In the genomic region with DNA sequence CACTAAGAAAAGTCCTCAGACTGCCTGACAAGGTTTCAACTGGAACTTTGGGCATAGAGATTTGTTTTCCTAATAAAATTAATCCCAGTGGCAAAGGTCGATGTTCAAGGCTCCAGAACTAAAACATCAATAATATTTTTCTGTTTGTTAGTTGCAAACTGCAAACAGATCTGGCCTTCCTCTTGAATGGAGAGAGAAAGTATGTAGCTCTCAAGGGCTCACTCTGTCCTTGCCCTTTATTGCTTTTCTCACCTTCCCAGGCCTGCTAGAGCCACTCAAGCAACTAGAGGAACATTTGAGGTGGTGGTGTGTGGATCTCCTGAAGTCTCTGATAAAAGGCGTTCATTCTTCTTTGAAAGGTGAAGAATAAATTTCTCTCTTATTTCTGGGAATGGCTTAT, we compare ENCODE assay signal across 22 cellular contexts. TPM values are rescaled to one million over a fixed set of nuclear protein-coding genes. Genes with fewer than 3 reads are reported as not detected.
DNase-seq lines count a peak whose midpoint lies in the region; ATAC-seq, FAIRE-seq and TF ChIP-seq lines count a peak whose summit lies in the region.
"Had no signal": no experiment of that assay in that cellular context is flagged by ENCODE, and none has a peak within 500 bp of the region (broad histone marks: within the 10 kb centered on the region; RNA-seq: fewer than 3 reads in every experiment).

No MANE protein-coding gene starts in this region.

- H3K9me3 ChIP-seq in PC-9 (ENCODE audit: insufficient read depth, low read depth) = no peaks in the 10 kb centered on the region
- no peaks in the 10 kb centered on the region for H3K9me3 ChIP-seq in HepG2 (ENCODE audit: low read length)
- no peaks in the 10 kb centered on the region for H3K9me3 ChIP-seq in mesenchymal stem cell (ENCODE audit: control insufficient read depth, low read length)
- H3K9me3 ChIP-seq in stomach = no peaks in the 10 kb centered on the region
- no peaks in the 10 kb centered on the region for H3K9me3 ChIP-seq in T-helper 17 cell (ENCODE audit: control insufficient read depth, low read length, poor library complexity, severe bottlenecking)

- H3K4ac ChIP-seq in mesenchymal stem cell (ENCODE audit: low read depth in 1 of 2, low read length in 2 of 2) = no peak overlapping the region

- no peaks in the 10 kb centered on the region for H3K79me2 ChIP-seq in PC-9 (ENCODE audit: low read depth)
- H3K79me2 ChIP-seq in HepG2 (ENCODE audit: insufficient read depth, low read length) = peaks cover 44% of the 10 kb centered on the region

- H2AFZ ChIP-seq in PC-9 (0 out of 2 replicates have a peak overlapping the region, but pooled peaks have one; percentile 48), HepG2 (ENCODE audit: low read length) (no peak overlapping the region), mesenchymal stem cell (ENCODE audit: low read depth, low read length) (no peak overlapping the region)
- H2AFZ ChIP-seq: GM23338 had no signal

- in situ Hi-C loops in HepG2 (cut with HindIII; ENCODE audit: extremely low pct_ligation_motif_present, low pct_unique_long_range_greater_than_20kb) = no loop called here

- H4K8ac ChIP-seq in mesenchymal stem cell (ENCODE audit: low read length) = no peak overlapping the region

- no peaks in the 10 kb centered on the region for H3K9me2 ChIP-seq in PC-9 (ENCODE audit: insufficient read depth)

- no peaks in the 10 kb centered on the region for H3K79me1 ChIP-seq in mesenchymal stem cell (replicated peaks; ENCODE audit: low read length, poor library complexity, severe bottlenecking)

- H4K91ac ChIP-seq in mesenchymal stem cell (ENCODE audit: low read length) = no peak overlapping the region

- CTCF ChIA-PET in PC-9 (lab: Charles Lee) (no interaction called here), HepG2 (lab: Yijun Ruan, JAX; ENCODE audit: low intra/inter-chr PET ratio, low total read pairs) (no interaction called here)

- TF ChIP-seq CTCF in PC-9 (conservative IDR thresholded peaks at IDR 0.05) (no peak), HepG2 (CRISPR knock-in tag; IDR thresholded peaks at IDR 0.05) (no peak), stomach (IDR thresholded peaks at IDR 0.05) (no peak)

- intact Hi-C loops in PC-9 (cut with micrococcal nuclease; ENCODE audit: unreplicated experiment) (no loop called here), HepG2 (cut with micrococcal nuclease; ENCODE audit: unreplicated experiment) (no loop called here), stomach (cut with DNase I; ENCODE audit: low total_unique reads) (no loop called here)

- H4K20me1 ChIP-seq in PC-9 (ENCODE audit: insufficient read depth) (no peaks in the 10 kb centered on the region), HepG2 (ENCODE audit: insufficient read depth, low read length) (no peaks in the 10 kb centered on the region; the same call in 1 of the 2 replicates)

- WGBS in HepG2 (ENCODE audit: low lambda C conversion rate) = 71% methylated on average over 2 of the region's 2 CpGs
- 75% methylated on average over 1 of the region's 2 CpGs for WGBS in mesenchymal stem cell
- 77 to 90% (median 84%) methylated on average over 2 of the region's 2 CpGs for WGBS in stomach, 5 donors

- H3K4me2 ChIP-seq in PC-9 (no peak overlapping the region), HepG2 (ENCODE audit: low read depth, low read length) (0 out of 2 replicates have a peak overlapping the region, but pooled peaks have one; percentile 4), mesenchymal stem cell (ENCODE audit: low read length, poor library complexity, severe bottlenecking) (no peak overlapping the region)
- H3K4me2 ChIP-seq: GM23338 had no signal

- H3K27me3 ChIP-seq in PC-9 (ENCODE audit: insufficient read depth, low read depth) = no peaks in the 10 kb centered on the region
- H3K27me3 ChIP-seq in HepG2 (ENCODE audit: control insufficient read depth in 1 of 2, insufficient read depth in 2 of 2, low read length in 2 of 2) = no peaks in the 10 kb centered on the region
- no peaks in the 10 kb centered on the region for H3K27me3 ChIP-seq in mesenchymal stem cell (ENCODE audit: control insufficient read depth in 1 of 2, insufficient read depth in 1 of 2, low read length in 2 of 2)
- H3K27me3 ChIP-seq in stomach = no peaks in the 10 kb centered on the region

- FAIRE-seq in HepG2 (lab: Jason Lieb, UNC) = no peak
- FAIRE-seq: GM12891, GM18507 had no signal

- no peak overlapping the region for H2BK15ac ChIP-seq in mesenchymal stem cell (ENCODE audit: low read depth, poor library complexity, severe bottlenecking)

- TF ChIP-seq EP300 in HepG2 (IDR thresholded peaks at IDR 0.05; ENCODE audit: low read depth in 2 of 2, low read length in 2 of 2) (no peak), HepG2 (CRISPR knock-in tag; IDR thresholded peaks at IDR 0.05; ENCODE audit: borderline replicate concordance) (no peak), stomach (IDR thresholded peaks at IDR 0.05) (no peak)

- no peak overlapping the region for H2BK120ac ChIP-seq in mesenchymal stem cell (ENCODE audit: low read depth, low read length)

- TF ChIP-seq RAD21 in HepG2 (CRISPR knock-in tag; IDR thresholded peaks at IDR 0.05) = no peak

- ATAC-seq in HepG2 (peak; percentile 69), T-helper 17 cell (no peak)
- ATAC-seq: GM23338, HCT116 had no signal

- H3K18ac ChIP-seq in mesenchymal stem cell (ENCODE audit: low read depth in 1 of 2, low read length in 2 of 2) = no peak overlapping the region

- no peaks in the 10 kb centered on the region for H3K36me3 Mint-ChIP-seq in T-helper 17 cell (ENCODE audit: low read depth)
- H3K36me3 Mint-ChIP-seq: CD4-positive, alpha-beta memory T cell had no signal

- no peak overlapping the region for H3K9ac ChIP-seq in HepG2 (ENCODE audit: insufficient read depth, low read depth, low read length)
- no peak overlapping the region for H3K9ac ChIP-seq in mesenchymal stem cell (ENCODE audit: low read length)

- DNase-seq in PC-9 (no peak), HepG2 (ENCODE audit: low spot score) (no peak), mesenchymal stem cell (no peak), stomach (no peak), T-helper 17 cell (no peak), NCI-H226 (no peak), UCSD-AML1 (lab: John Stamatoyannopoulos, UW; ENCODE audit: unreplicated experiment) (no peak)
- DNase-seq: 8988T; C1 segment of cervical spinal cord; Calu3; CD4-positive, alpha-beta memory T cell; COR-L47; DMS53; DMS79 treated with DMSO at 0.1 percent for 48 hours; GF-D8; H9 had no signal

- no peaks in the 10 kb centered on the region for H3F3A ChIP-seq in PC-9 (ENCODE audit: insufficient read depth, low read depth)

- H3K14ac ChIP-seq in mesenchymal stem cell (ENCODE audit: low read length in 2 of 2) = no peak overlapping the region

- POLR2A ChIA-PET in PC-9 (lab: Charles Lee; ENCODE audit: unreplicated experiment) = no interaction called here
- POLR2A ChIA-PET in HepG2 (lab: Yijun Ruan, JAX) = interaction anchor here (1.1 to 1.3 kb wide), 2 partner anchors 12 to 47 kb away, joined by 3 to 5 read pairs; no protein-coding TSS in a partner anchor

- peaks cover 10% of the 10 kb centered on the region for H3K27me3 Mint-ChIP-seq in T-helper 17 cell

- TF ChIP-seq POLR2A in HepG2 (IDR thresholded peaks at IDR 0.05; ENCODE audit: insufficient read depth in 1 of 2, low read depth in 2 of 2, low read length in 2 of 2) (no peak), stomach (IDR thresholded peaks at IDR 0.05) (no peak)

- H3K27ac Mint-ChIP-seq in T-helper 17 cell = no peak overlapping the region
- H3K27ac Mint-ChIP-seq: CD4-positive, alpha-beta memory T cell; GM23338; H9 had no signal

- peak overlapping the region; percentile 26 for H2BK5ac ChIP-seq in mesenchymal stem cell (ENCODE audit: low read depth, low read length, poor library complexity, severe bottlenecking)

- H3K4me3 ChIP-seq in PC-9 = no peak overlapping the region
- H3K4me3 ChIP-seq in HepG2 (replicated peaks in 1 of 3; ENCODE audit: insufficient read depth in 1 of 3, low read depth in 2 of 3, low read length in 3 of 3) = no peak overlapping the region
- H3K4me3 ChIP-seq in mesenchymal stem cell (ENCODE audit: insufficient read depth in 1 of 2, low read depth in 1 of 2, low read length in 2 of 2) = no peak overlapping the region
- H3K4me3 ChIP-seq in stomach = no peak overlapping the region
- H3K4me3 ChIP-seq: GM23338 had no signal

- H3K23ac ChIP-seq in mesenchymal stem cell (ENCODE audit: low read length in 2 of 2) = no peak overlapping the region

- no TSS peak for BruUV-seq in PC-9 (replicated peaks; lab: Mats Ljungman, UMichigan)
- BruUV-seq in HepG2 (replicated peaks; lab: Mats Ljungman, UMichigan) = no TSS peak

- H3K4me3 Mint-ChIP-seq in T-helper 17 cell = no peak overlapping the region
- H3K4me3 Mint-ChIP-seq: CD4-positive, alpha-beta memory T cell; GM23338; H9 had no signal

- no peak overlapping the region for H2AK5ac ChIP-seq in mesenchymal stem cell (ENCODE audit: low read length, severe bottlenecking)

- H2BK12ac ChIP-seq in mesenchymal stem cell (ENCODE audit: low read length in 2 of 2) = no peak overlapping the region

- no peaks in the 10 kb centered on the region for H3K4me1 Mint-ChIP-seq in T-helper 17 cell
- H3K4me1 Mint-ChIP-seq: CD4-positive, alpha-beta memory T cell; GM23338; H9 had no signal

- H3K36me3 ChIP-seq in PC-9 (ENCODE audit: low read depth) (no peaks in the 10 kb centered on the region), HepG2 (replicated peaks in 1 of 2; ENCODE audit: control insufficient read depth in 1 of 2, insufficient read depth in 2 of 2, low read length in 2 of 2) (peaks cover 5 to 24% of the 10 kb centered on the region in 2 experiments; a peak in 4 of 5 replicates), mesenchymal stem cell (ENCODE audit: control insufficient read depth in 1 of 2, insufficient read depth in 2 of 2, low read depth in 1 of 2, low read length in 2 of 2) (no peaks in the 10 kb centered on the region), stomach (peaks cover 3 to 31% (median 10%) of the 10 kb centered on the region in 4 donors)

- H3K27ac ChIP-seq in PC-9 (no peak overlapping the region), HepG2 (ENCODE audit: extremely low read length, insufficient read depth, low read length) (peak overlapping the region; percentile 47), mesenchymal stem cell (ENCODE audit: low read length, poor library complexity, severe bottlenecking) (no peak overlapping the region), stomach (peak overlapping the region in 3 of 5 donors; percentile 3 to 38 (median 24))

- no peaks in the 10 kb centered on the region for H3K4me1 ChIP-seq in PC-9 (replicated peaks; ENCODE audit: insufficient read depth)
- peaks cover 46% of the 10 kb centered on the region for H3K4me1 ChIP-seq in HepG2 (ENCODE audit: insufficient read depth, low read length)
- H3K4me1 ChIP-seq in mesenchymal stem cell (ENCODE audit: control insufficient read depth, insufficient read depth, low read depth, low read length) = no peaks in the 10 kb centered on the region
- peaks cover 0 to 66% (median 28%) of the 10 kb centered on the region in 4 donors for H3K4me1 ChIP-seq in stomach

RNA-seq across cellular contexts. Expression of gene ALDH1A1, which starts 16.6 kb away (rescaled TPM):
- total RNA-seq in PC-9 (2021) = 2.3 and 3.7 TPM in 2 replicates
- 439 and 686 TPM in 2 replicates for total RNA-seq in HepG2 (2016; rRNA removed; fragmentation: Illumina TruSeq; extraction: Trizol)
- total RNA-seq in HepG2 (2016; cell fraction: cytosol; rRNA removed; fragmentation: Illumina TruSeq; extraction: Trizol; ENCODE audit: low read depth) = 23.4 and 28.1 TPM in 2 replicates
- 431 and 688 TPM in 2 replicates for total RNA-seq in HepG2 (2016; cell fraction: insoluble cytoplasmic fraction; rRNA removed; fragmentation: Illumina TruSeq; extraction: Trizol)
- total RNA-seq in HepG2 (2016; cell fraction: membrane; rRNA removed; fragmentation: Illumina TruSeq; extraction: Trizol) = 55.9 and 65.7 TPM in 2 replicates
- total RNA-seq in HepG2 (2016; cell fraction: nucleus; rRNA removed; fragmentation: Illumina TruSeq; extraction: Trizol) = 230 and 235 TPM in 2 replicates
- 50.0 and 88.2 TPM in 2 replicates for polyA plus RNA-seq in HepG2 (2011; rRNA removed)
- 43.0 and 53.0 TPM in 2 replicates for polyA plus RNA-seq in HepG2 (2011; cell fraction: cytosol; rRNA removed)
- 15.1 and 17.0 TPM in 2 replicates for polyA plus RNA-seq in HepG2 (2011; cell fraction: nucleus; rRNA removed)
- polyA plus RNA-seq in HepG2 (2012) = 160 and 206 TPM in 2 replicates
- 21.3 and 24.3 TPM in 2 replicates for polyA plus RNA-seq in HepG2 (2016; cell fraction: cytosol; fragmentation: Illumina TruSeq; extraction: Trizol; ENCODE audit: low read depth)
- 619 and 655 TPM in 2 replicates for polyA plus RNA-seq in HepG2 (2016; cell fraction: insoluble cytoplasmic fraction; fragmentation: Illumina TruSeq; extraction: Trizol; ENCODE audit: low read depth)
- polyA plus RNA-seq in HepG2 (2016; cell fraction: membrane; fragmentation: Illumina TruSeq; extraction: Trizol; ENCODE audit: low read depth) = 40.3 and 48.6 TPM in 2 replicates
- 212 and 215 TPM in 2 replicates for polyA plus RNA-seq in HepG2 (2016; cell fraction: nucleus; fragmentation: Illumina TruSeq; extraction: Trizol; ENCODE audit: insufficient read depth, low read depth)
- polyA minus RNA-seq in HepG2 (2011; rRNA and poly(A)+ RNA removed; ENCODE audit: low replicate concordance) = 40.3 TPM in 1 of 2 replicates, not detected in the other
- polyA minus RNA-seq in HepG2 (2011; cell fraction: cytosol; rRNA and poly(A)+ RNA removed) = 50.9 and 76.9 TPM in 2 replicates
- polyA minus RNA-seq in HepG2 (2011; cell fraction: nucleus; rRNA and poly(A)+ RNA removed) = 88.4 and 90.4 TPM in 2 replicates
- polyA plus RNA-seq in mesenchymal stem cell (2013, experiment 1 of 2) = 3.4 TPM
- 3.5 TPM for polyA plus RNA-seq in mesenchymal stem cell (2013, experiment 2 of 2)
- total RNA-seq in stomach = 100 to 1,000 TPM in 4 of 5 donors, 10 to 100 TPM in 1; 92.1 to 320 (median 187) TPM
- polyA plus RNA-seq in stomach = 100 to 1,000 TPM; 157 to 423 (median 409) TPM
- total RNA-seq in T-helper 17 cell = under 1 TPM; 0.16 to 0.82 TPM
- total RNA-seq: Daoy, G401 had no signal
- polyA plus RNA-seq: CD4-positive, alpha-beta memory T cell had no signal

Comparison
In these comparisons a context has a peak if more than half of its experiments do, and no peak if none do; other contexts are left out.
1. H3K27ac ChIP-seq: peak in HepG2 (single experiment) and stomach (3 of 5); none in PC-9 (single experiment) and mesenchymal stem cell (single experiment).